In genomic region chr3:183542355-183542754, GRCh38 we compare ENCODE assay signal across 18 cellular contexts. TPM values are rescaled to one million over a fixed set of nuclear protein-coding genes. Genes with fewer than 3 reads are reported as not detected.
DNase-seq lines count a peak whose midpoint lies in the region; ATAC-seq and TF ChIP-seq lines count a peak whose summit lies in the region.
"Had no signal": no experiment of that assay in that cellular context is flagged by ENCODE, and none has a peak within 500 bp of the region (broad histone marks: within the 10 kb centered on the region; RNA-seq: fewer than 3 reads in every experiment).

No MANE protein-coding gene starts in this region.

- H3K9me3 ChIP-seq in breast epithelium: no peaks in the 10 kb centered on the region
- no peaks in the 10 kb centered on the region for H3K9me3 ChIP-seq in SJCRH30 (replicated peaks)
- H3K9me3 ChIP-seq: mucosa of descending colon, ovary, thoracic aorta had no signal

- no peaks in the 10 kb centered on the region for H3K9me3 Mint-ChIP-seq in activated naive CD4-positive, alpha-beta T cell treated with anti-CD3 and anti-CD28 coated beads, Interleukin-2, amount 50 U/mL, for 24 hours
- H3K9me3 Mint-ChIP-seq in central memory CD8-positive, alpha-beta T cell: no peaks in the 10 kb centered on the region
- H3K9me3 Mint-ChIP-seq in stimulated activated naive CD8-positive, alpha-beta T cell treated with anti-CD3 and anti-CD28 coated beads, Interleukin-15, amount 100 ng/mL, for 72 hours: no peaks in the 10 kb centered on the region
- H3K9me3 Mint-ChIP-seq: H9 had no signal

- no peak for TF ChIP-seq POLR2A in breast epithelium (IDR thresholded peaks at IDR 0.05)

- peak overlapping the region; percentile 57 for H3K4me3 Mint-ChIP-seq in activated naive CD4-positive, alpha-beta T cell treated with anti-CD3 and anti-CD28 coated beads, Interleukin-2, amount 50 U/mL, for 24 hours
- H3K4me3 Mint-ChIP-seq in central memory CD8-positive, alpha-beta T cell: peak overlapping the region; percentile 4
- H3K4me3 Mint-ChIP-seq in stimulated activated naive CD8-positive, alpha-beta T cell treated with anti-CD3 and anti-CD28 coated beads, Interleukin-15, amount 100 ng/mL, for 72 hours: peak overlapping the region; percentile 44 to 73
- H3K4me3 Mint-ChIP-seq: H9 had no signal

- no peak for DNase-seq in activated naive CD4-positive, alpha-beta T cell (lab: John Stamatoyannopoulos, UW)
- no peak for DNase-seq in central memory CD8-positive, alpha-beta T cell (ENCODE audit: low spot score in 2 of 2)
- no peak for DNase-seq in stimulated activated naive CD8-positive, alpha-beta T cell treated with anti-CD3 and anti-CD28 coated beads, Interleukin-15, amount 100 ng/mL, for 72 hours
- DNase-seq in breast epithelium (ENCODE audit: low spot score in 2 of 2): no peak
- no peak for DNase-seq in SJCRH30
- DNase-seq: amniotic stem cell, foreskin keratinocyte, H9, left colon, mucosa of descending colon, NCI-H187, ovary had no signal

- TF ChIP-seq CTCF in breast epithelium (IDR thresholded peaks at IDR 0.05): no peak

- H3K27me3 ChIP-seq in breast epithelium (no peaks in the 10 kb centered on the region), SJCRH30 (0 out of 2 replicates have a peak, but pooled peaks cover 4% of the 10 kb centered on the region)
- H3K27me3 ChIP-seq: foreskin keratinocyte, ovary had no signal

- ATAC-seq in SK-N-SH treated with all-trans-retinoic acid at 6 μM for 48 hours: no peak
- ATAC-seq in central memory CD8-positive, alpha-beta T cell (replicated peaks; ENCODE audit: extremely low read depth, poor library complexity, severe bottlenecking): no peak
- ATAC-seq in stimulated activated naive CD8-positive, alpha-beta T cell treated with anti-CD3 and anti-CD28 coated beads, Interleukin-15, amount 100 ng/mL, for 72 hours: no peak
- no peak for ATAC-seq in HG02938 (IDR thresholded peaks at IDR 0.05; ENCODE audit: unreplicated experiment)
- ATAC-seq: foreskin keratinocyte, left colon had no signal

- intact Hi-C loops in breast epithelium (cut with DNase I; ENCODE audit: low total_unique reads): no loop called here

- no peaks in the 10 kb centered on the region for H3K27me3 Mint-ChIP-seq in activated naive CD4-positive, alpha-beta T cell treated with anti-CD3 and anti-CD28 coated beads, Interleukin-2, amount 50 U/mL, for 24 hours
- H3K27me3 Mint-ChIP-seq in central memory CD8-positive, alpha-beta T cell: no peaks in the 10 kb centered on the region
- no peaks in the 10 kb centered on the region for H3K27me3 Mint-ChIP-seq in stimulated activated naive CD8-positive, alpha-beta T cell treated with anti-CD3 and anti-CD28 coated beads, Interleukin-15, amount 100 ng/mL, for 72 hours

- peaks cover 92% of the 10 kb centered on the region for H3K4me1 Mint-ChIP-seq in activated naive CD4-positive, alpha-beta T cell treated with anti-CD3 and anti-CD28 coated beads, Interleukin-2, amount 50 U/mL, for 24 hours
- H3K4me1 Mint-ChIP-seq in central memory CD8-positive, alpha-beta T cell: peaks cover 47% of the 10 kb centered on the region
- peaks cover 77% of the 10 kb centered on the region for H3K4me1 Mint-ChIP-seq in stimulated activated naive CD8-positive, alpha-beta T cell treated with anti-CD3 and anti-CD28 coated beads, Interleukin-15, amount 100 ng/mL, for 72 hours

- no peaks in the 10 kb centered on the region for H3K4me1 ChIP-seq in breast epithelium
- H3K4me1 ChIP-seq in SJCRH30: no peaks in the 10 kb centered on the region
- H3K4me1 ChIP-seq: foreskin keratinocyte had no signal

- peaks cover 10% of the 10 kb centered on the region for H3K36me3 Mint-ChIP-seq in activated naive CD4-positive, alpha-beta T cell treated with anti-CD3 and anti-CD28 coated beads, Interleukin-2, amount 50 U/mL, for 24 hours
- H3K36me3 Mint-ChIP-seq in central memory CD8-positive, alpha-beta T cell (ENCODE audit: insufficient read depth): peaks cover 6% of the 10 kb centered on the region

- H3K27ac Mint-ChIP-seq in activated naive CD4-positive, alpha-beta T cell treated with anti-CD3 and anti-CD28 coated beads, Interleukin-2, amount 50 U/mL, for 24 hours: no peak overlapping the region
- peak overlapping the region; percentile 3 for H3K27ac Mint-ChIP-seq in central memory CD8-positive, alpha-beta T cell (ENCODE audit: low read depth)
- peak overlapping the region in 1 of 2 donors; percentile 80 for H3K27ac Mint-ChIP-seq in stimulated activated naive CD8-positive, alpha-beta T cell treated with anti-CD3 and anti-CD28 coated beads, Interleukin-15, amount 100 ng/mL, for 72 hours
- H3K27ac Mint-ChIP-seq: H9 had no signal

- H3K36me3 ChIP-seq in breast epithelium: no peaks in the 10 kb centered on the region
- H3K36me3 ChIP-seq in SJCRH30: no peaks in the 10 kb centered on the region
- H3K36me3 ChIP-seq: ovary, thoracic aorta had no signal

- H3K4me3 ChIP-seq in breast epithelium (no peak overlapping the region), SJCRH30 (no peak overlapping the region)
- H3K4me3 ChIP-seq: mucosa of descending colon, ovary, thoracic aorta had no signal

- H3K27ac ChIP-seq in breast epithelium (no peak overlapping the region), SJCRH30 (no peak overlapping the region)
- H3K27ac ChIP-seq: foreskin keratinocyte, ovary, thoracic aorta had no signal

TF ChIP-seq in SK-N-SH treated with all-trans-retinoic acid at 6 μM for 48 hours, 23 proteins besides CTCF, POLR2A, EP300 and RAD21:
- TF ChIP-seq TCF4 (CRISPR knock-in tag; IDR thresholded peaks at IDR 0.05; ENCODE audit: borderline replicate concordance) (no peak), ZFP3 (CRISPR knock-in tag; IDR thresholded peaks at IDR 0.05) (peak; percentile 84; the same call in 1 of the 2 replicates), SNAI2 (CRISPR knock-in tag; IDR thresholded peaks at IDR 0.05) (no peak)

RNA-seq across cellular contexts. Expression of gene KLHL6, which starts 13.2 kb away (rescaled TPM):
- 1 to 10 TPM; 2.7 to 7.9 (median 4.3) TPM for total RNA-seq in breast epithelium
- not detected in 2 replicates for total RNA-seq in SJCRH30 (2014; rRNA removed; shearing (Covaris generic))
- total RNA-seq: H9, HT1080, NCI-H460 had no signal

Comparison
In these comparisons a context has a peak if more than half of its experiments do, and no peak if none do; other contexts are left out.
1. H3K4me3 Mint-ChIP-seq: peak in every context shown above with its lines; median percentile 58 in stimulated activated naive CD8-positive, alpha-beta T cell treated with anti-CD3 and anti-CD28 coated beads, Interleukin-15, amount 100 ng/mL, for 72 hours; 57 in activated naive CD4-positive, alpha-beta T cell treated with anti-CD3 and anti-CD28 coated beads, Interleukin-2, amount 50 U/mL, for 24 hours; 4 in central memory CD8-positive, alpha-beta T cell.